30 cellular contexts compared by ENCODE assay signal in genomic region chr9:1115370-1115769, GRCh38.
"Had no signal": no experiment of that assay in that cellular context is flagged by ENCODE, and none has a peak within 500 bp of the region (broad histone marks: within the 10 kb centered on the region; RNA-seq: fewer than 3 reads in every experiment).

No MANE protein-coding gene starts in this region.

- H3K27me3 ChIP-seq: adrenal gland, ascending aorta, brain microvascular endothelial cell, breast epithelium, cardiac muscle cell had no signal

- DNase-seq: activated effector memory CD4-positive, alpha-beta T cell treated with anti-CD3 and anti-CD28 coated beads, Interleukin-2, amount 50 U/mL, for 16 hours; activated effector memory CD4-positive, alpha-beta T cell treated with Interleukin-2 at 50 U/mL for 16 hours; activated gamma-delta T cell; activated gamma-delta T cell treated with Interleukin-2 at 50 U/mL for 16 hours; activated naive CD4-positive, alpha-beta T cell; activated naive CD4-positive, alpha-beta T cell treated with anti-CD3 and anti-CD28 coated beads for 36 hours; activated naive CD4-positive, alpha-beta T cell treated with anti-CD3 and anti-CD28 coated beads, Interleukin-2, amount 10 ng/mL, durations not matched to agents 7 days and 5 days; activated naive CD4-positive, alpha-beta T cell treated with anti-CD3 and anti-CD28 coated beads, Interleukin-2, amount 50 U/mL, for 16 hours; activated naive CD4-positive, alpha-beta T cell treated with Interleukin-2 at 50 U/mL for 16 hours; activated naive CD8-positive, alpha-beta T cell treated with anti-CD3 and anti-CD28 coated beads for 36 hours; activated naive CD8-positive, alpha-beta T cell treated with anti-CD3 and anti-CD28 coated beads, Interleukin-2, amount 10 ng/mL, durations not matched to agents 7 days and 5 days; activated naive CD8-positive, alpha-beta T cell treated with anti-CD3 and anti-CD28 coated beads, Interleukin-2, amount 50 U/mL, for 24 hours; activated T-cell treated with anti-CD3 and anti-CD28 coated beads, Interleukin-2, amount 50 U/mL, for 4 hours; activated T-cell treated with anti-CD3 and anti-CD28 coated beads, Interleukin-2, amount 50 U/mL, for 48 hours; activated T-cell treated with anti-CD3 and anti-CD28 coated beads, Interleukin-2, amount 50 U/mL, for 72 hours; adrenal gland; amniotic stem cell; amygdala; anterior cingulate cortex; aorta; brain microvascular endothelial cell; caudate nucleus; central memory CD4-positive, alpha-beta T cell; cerebellar nuclear complex had no signal

- H3K9me3 ChIP-seq: adrenal gland, ascending aorta, body of pancreas, breast epithelium had no signal

- H3K36me3 ChIP-seq: adrenal gland, ascending aorta, brain microvascular endothelial cell, cardiac muscle cell had no signal

- H3K27ac ChIP-seq: adrenal gland, ascending aorta, body of pancreas, brain microvascular endothelial cell, breast epithelium, cardiac muscle cell had no signal

- H3K4me3 ChIP-seq: adrenal gland, ascending aorta, body of pancreas, breast epithelium, cardiac muscle cell had no signal

- H3K4me1 ChIP-seq: adrenal gland, ascending aorta, body of pancreas, breast epithelium had no signal

- ATAC-seq: activated naive CD4-positive, alpha-beta T cell treated with anti-CD3 and anti-CD28 coated beads, Interleukin-2, amount 50 U/mL, for 72 hours; activated naive CD8-positive, alpha-beta T cell treated with anti-CD3 and anti-CD28 coated beads, Interleukin-2, amount 50 U/mL, for 24 hours; activated T-cell treated with anti-CD3 and anti-CD28 coated beads, Interleukin-2, amount 50 U/mL, for 4 hours; activated T-cell treated with anti-CD3 and anti-CD28 coated beads, Interleukin-2, amount 50 U/mL, for 72 hours; activated T-helper 17 cell treated with anti-CD3 and anti-CD28 coated beads, Interleukin-2, amount 50 U/mL, for 72 hours; body of pancreas had no signal
